8 cellular contexts compared by ENCODE assay signal in the genomic region with DNA sequence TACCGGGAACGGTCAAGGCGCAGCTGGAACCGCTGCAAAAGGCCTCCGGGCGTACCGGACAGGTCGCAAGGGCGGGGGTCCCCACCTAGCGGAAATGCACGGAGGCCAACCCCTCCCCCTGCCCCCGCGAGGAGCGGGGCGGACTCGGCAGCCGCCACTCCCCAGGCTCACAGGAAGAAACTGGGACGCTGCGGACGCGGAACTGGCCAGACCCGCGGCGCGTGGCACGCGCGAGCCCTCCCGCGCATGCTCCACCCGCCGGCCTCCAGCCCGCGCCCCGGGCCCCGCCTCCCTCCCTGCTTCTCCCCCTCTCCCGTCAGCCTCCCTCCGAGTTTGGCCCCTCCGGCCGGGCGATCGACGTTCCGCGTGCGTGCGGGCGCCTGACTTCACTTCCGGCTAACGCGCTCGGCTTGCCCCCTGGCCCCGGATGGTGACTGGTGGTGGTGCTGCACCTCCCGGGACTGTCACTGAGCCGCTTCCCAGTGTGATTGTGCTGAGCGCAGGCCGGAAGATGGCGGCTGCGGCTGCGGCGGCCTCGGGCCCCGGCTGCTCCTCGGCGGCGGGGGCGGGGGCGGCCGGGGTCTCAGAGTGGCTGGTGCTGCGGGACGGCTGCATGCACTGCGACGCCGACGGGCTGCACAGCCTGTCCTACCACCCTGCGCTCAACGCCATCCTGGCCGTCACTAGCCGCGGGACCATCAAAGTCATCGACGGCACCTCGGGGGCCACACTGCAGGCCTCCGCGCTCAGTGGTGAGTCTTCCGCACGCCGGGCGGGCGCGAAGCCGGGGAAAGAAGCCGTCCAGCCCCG. TPM values are rescaled to one million over a fixed set of nuclear protein-coding genes. Genes with fewer than 3 reads are reported as not detected.
DNase-seq lines count a peak whose midpoint lies in the region; ATAC-seq and TF ChIP-seq lines count a peak whose summit lies in the region.

A gene with protein sequence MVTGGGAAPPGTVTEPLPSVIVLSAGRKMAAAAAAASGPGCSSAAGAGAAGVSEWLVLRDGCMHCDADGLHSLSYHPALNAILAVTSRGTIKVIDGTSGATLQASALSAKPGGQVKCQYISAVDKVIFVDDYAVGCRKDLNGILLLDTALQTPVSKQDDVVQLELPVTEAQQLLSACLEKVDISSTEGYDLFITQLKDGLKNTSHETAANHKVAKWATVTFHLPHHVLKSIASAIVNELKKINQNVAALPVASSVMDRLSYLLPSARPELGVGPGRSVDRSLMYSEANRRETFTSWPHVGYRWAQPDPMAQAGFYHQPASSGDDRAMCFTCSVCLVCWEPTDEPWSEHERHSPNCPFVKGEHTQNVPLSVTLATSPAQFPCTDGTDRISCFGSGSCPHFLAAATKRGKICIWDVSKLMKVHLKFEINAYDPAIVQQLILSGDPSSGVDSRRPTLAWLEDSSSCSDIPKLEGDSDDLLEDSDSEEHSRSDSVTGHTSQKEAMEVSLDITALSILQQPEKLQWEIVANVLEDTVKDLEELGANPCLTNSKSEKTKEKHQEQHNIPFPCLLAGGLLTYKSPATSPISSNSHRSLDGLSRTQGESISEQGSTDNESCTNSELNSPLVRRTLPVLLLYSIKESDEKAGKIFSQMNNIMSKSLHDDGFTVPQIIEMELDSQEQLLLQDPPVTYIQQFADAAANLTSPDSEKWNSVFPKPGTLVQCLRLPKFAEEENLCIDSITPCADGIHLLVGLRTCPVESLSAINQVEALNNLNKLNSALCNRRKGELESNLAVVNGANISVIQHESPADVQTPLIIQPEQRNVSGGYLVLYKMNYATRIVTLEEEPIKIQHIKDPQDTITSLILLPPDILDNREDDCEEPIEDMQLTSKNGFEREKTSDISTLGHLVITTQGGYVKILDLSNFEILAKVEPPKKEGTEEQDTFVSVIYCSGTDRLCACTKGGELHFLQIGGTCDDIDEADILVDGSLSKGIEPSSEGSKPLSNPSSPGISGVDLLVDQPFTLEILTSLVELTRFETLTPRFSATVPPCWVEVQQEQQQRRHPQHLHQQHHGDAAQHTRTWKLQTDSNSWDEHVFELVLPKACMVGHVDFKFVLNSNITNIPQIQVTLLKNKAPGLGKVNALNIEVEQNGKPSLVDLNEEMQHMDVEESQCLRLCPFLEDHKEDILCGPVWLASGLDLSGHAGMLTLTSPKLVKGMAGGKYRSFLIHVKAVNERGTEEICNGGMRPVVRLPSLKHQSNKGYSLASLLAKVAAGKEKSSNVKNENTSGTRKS (N-terminal part only) (plus strand): TSS at position 289 of the 810 bp plus-strand sequence. CDS start 139 bp downstream, at position 428.

- TF ChIP-seq CTCF in AG04450 (IDR thresholded peaks at IDR 0.05; ENCODE audit: low read depth, low read length) (no peak), WERI-Rb-1 (IDR thresholded peaks at IDR 0.05; ENCODE audit: low read depth, low read length) (no peak), breast epithelium (IDR thresholded peaks at IDR 0.05) (no peak)

- no peaks in the 10 kb centered on the region; the same call in 1 of the 2 replicates for H3K9me3 ChIP-seq in AG04450 (ENCODE audit: control insufficient read depth, insufficient read depth, low read length)
- H3K9me3 ChIP-seq in WERI-Rb-1 (ENCODE audit: severe bottlenecking): no peaks in the 10 kb centered on the region
- H3K9me3 ChIP-seq in breast epithelium: no peaks in the 10 kb centered on the region
- peaks cover 3% of the 10 kb centered on the region for H3K9me3 ChIP-seq in iPS-18c (ENCODE audit: control insufficient read depth, insufficient read depth, low read length)
- no peaks in the 10 kb centered on the region for H3K9me3 ChIP-seq in skeletal muscle tissue (ENCODE audit: control insufficient read depth in 3 of 3, low read length in 3 of 3)

- CTCF ChIA-PET in AG04450 (lab: Charles Lee): interaction anchor here (0.7 kb wide), 1 partner anchor 62 kb away, joined by 6 read pairs; no protein-coding TSS in a partner anchor

- intact Hi-C loops in breast epithelium (cut with DNase I; ENCODE audit: low total_unique reads): no loop called here

- peak within 1 kb of the TSS; percentile 98 to 99 (median 98) for H3K9ac ChIP-seq in skeletal muscle tissue (ENCODE audit: low read depth in 1 of 3, low read length in 3 of 3)

- peak; percentile 25 for TF ChIP-seq POLR2A in breast epithelium (IDR thresholded peaks at IDR 0.05)

- H3K27me3 ChIP-seq in AG04450 (ENCODE audit: control insufficient read depth, insufficient read depth, low read length): no peaks in the 10 kb centered on the region
- H3K27me3 ChIP-seq in WERI-Rb-1 (ENCODE audit: insufficient read depth, low read depth, severe bottlenecking): no peaks in the 10 kb centered on the region
- no peaks in the 10 kb centered on the region for H3K27me3 ChIP-seq in breast epithelium
- no peaks in the 10 kb centered on the region for H3K27me3 ChIP-seq in skeletal muscle tissue (ENCODE audit: control insufficient read depth in 3 of 3, insufficient read depth in 3 of 3, low read length in 3 of 3)

- H3K4me3 ChIP-seq in AG04450 (ENCODE audit: low read depth, low read length) (peak within 1 kb of the TSS; percentile 95), WERI-Rb-1 (ENCODE audit: low read depth, low read length) (peak within 1 kb of the TSS; percentile 100), breast epithelium (peak within 1 kb of the TSS; percentile 87 to 97 (median 95)), iPS-18c (ENCODE audit: insufficient read depth, low read depth, low read length) (peak within 1 kb of the TSS; percentile 97), skeletal muscle tissue (ENCODE audit: low read length in 3 of 3) (peak within 1 kb of the TSS; percentile 95 to 98 (median 96))

- peak; percentile 89 for ATAC-seq in GM18909 (IDR thresholded peaks at IDR 0.05; ENCODE audit: poor library complexity, unreplicated experiment)
- ATAC-seq in HG03159 (IDR thresholded peaks at IDR 0.05; ENCODE audit: unreplicated experiment): peak; percentile 89

- peak; percentile 83 for DNase-seq in AG04450 (ENCODE audit: low read depth, low spot score)
- DNase-seq in NCI-H2227 (lab: John Stamatoyannopoulos, UW; ENCODE audit: unreplicated experiment): peak; percentile 98
- peak; percentile 100 for DNase-seq in WERI-Rb-1
- peak; percentile 96 to 97 for DNase-seq in breast epithelium (ENCODE audit: low spot score in 2 of 2)

- peaks cover 0 to 10% of the 10 kb centered on the region in 2 donors for H3K4me1 ChIP-seq in breast epithelium
- H3K4me1 ChIP-seq in skeletal muscle tissue (ENCODE audit: control insufficient read depth in 3 of 3, insufficient read depth in 3 of 3, low read length in 3 of 3): peaks cover 17 to 28% (median 25%) of the 10 kb centered on the region in 3 donors

- peaks cover 22% of the 10 kb centered on the region for H3K36me3 ChIP-seq in WERI-Rb-1
- no peaks in the 10 kb centered on the region for H3K36me3 ChIP-seq in breast epithelium
- H3K36me3 ChIP-seq in skeletal muscle tissue (ENCODE audit: control insufficient read depth in 3 of 3, insufficient read depth in 3 of 3, low read length in 3 of 3): peaks cover 0 to 2% (median 0%) of the 10 kb centered on the region in 3 donors

- H3K27ac ChIP-seq in AG04450 (ENCODE audit: low read depth, low read length) (peak within 1 kb of the TSS; percentile 95), WERI-Rb-1 (peak within 1 kb of the TSS; percentile 93), breast epithelium (peak within 1 kb of the TSS; percentile 97), skeletal muscle tissue (ENCODE audit: low read depth, low read length) (peak within 1 kb of the TSS; percentile 97)

- POLR2A ChIA-PET in AG04450 (lab: Yijun Ruan, JAX): interaction anchor here (0.6 to 0.8 kb wide), 2 partner anchors 33 to 68 kb away, joined by 3 read pairs; no protein-coding TSS in a partner anchor

RNA-seq across cellular contexts. Expression of the gene that starts here (rescaled TPM):
- 80.9 and 86.3 TPM in 2 replicates for polyA plus RNA-seq in AG04450 (2011; rRNA removed)
- polyA minus RNA-seq in AG04450 (2011; rRNA and poly(A)+ RNA removed): 627 and 629 TPM in 2 replicates
- total RNA-seq in breast epithelium (100 to 1,000 TPM; 132 to 245 (median 152) TPM), skeletal muscle tissue (216 TPM)

Comparison
In these comparisons a context has a peak if more than half of its experiments do, and no peak if none do; other contexts are left out.
1. Peak in every context shown above with its lines: DNase-seq, ATAC-seq, H3K4me3 ChIP-seq and H3K27ac ChIP-seq.